ENCODE assay signal across 9 cellular contexts in genomic region chr10:110357252-110357780, GRCh38. TPM values are rescaled to one million over a fixed set of nuclear protein-coding genes. Genes with fewer than 3 reads are reported as not detected.
DNase-seq lines count a peak whose midpoint lies in the region; ATAC-seq lines count a peak whose summit lies in the region.
"Had no signal": no experiment of that assay in that cellular context is flagged by ENCODE, and none has a peak within 500 bp of the region (broad histone marks: within the 10 kb centered on the region; RNA-seq: fewer than 3 reads in every experiment).

No MANE protein-coding gene starts in this region.

- H2BK15ac ChIP-seq in neuronal stem cell (ENCODE audit: low read length) = no peak overlapping the region

- WGBS in neuronal stem cell (ENCODE audit: extremely low coverage in 2 of 2, insufficient read length in 2 of 2, insufficient replicate concordance in 1 of 2), 2 donors = no CpG with 5 or more reads among the region's 17 CpGs

- H2AFZ ChIP-seq in neuronal stem cell (ENCODE audit: low read length) = no peak overlapping the region

- no peak overlapping the region for H3K4me3 ChIP-seq in neuronal stem cell (ENCODE audit: low read length in 2 of 2)

- H3K36me3 ChIP-seq in neuronal stem cell (replicated peaks in 1 of 2; ENCODE audit: control insufficient read depth in 2 of 2, insufficient read depth in 2 of 2, low read length in 2 of 2) = no peaks in the 10 kb centered on the region
- H3K36me3 ChIP-seq: neutrophil had no signal

- H2BK12ac ChIP-seq in neuronal stem cell (ENCODE audit: low read length) = no peak overlapping the region

- H3K9ac ChIP-seq in neuronal stem cell (ENCODE audit: low read depth, low read length, poor library complexity) = no peak overlapping the region

- H3K23ac ChIP-seq in neuronal stem cell (ENCODE audit: low read depth, low read length, poor library complexity) = no peak overlapping the region

- peaks cover 3% of the 10 kb centered on the region for H3K36me3 Mint-ChIP-seq in activated CD4-positive, alpha-beta memory T cell treated with anti-CD3 and anti-CD28 coated beads for 36 hours

- peak overlapping the region; percentile 82 for H3K4me3 Mint-ChIP-seq in activated CD4-positive, alpha-beta memory T cell treated with anti-CD3 and anti-CD28 coated beads for 36 hours

- no peak overlapping the region for H2BK120ac ChIP-seq in neuronal stem cell (ENCODE audit: low read depth, low read length)

- H3K4me2 ChIP-seq in neuronal stem cell (ENCODE audit: insufficient read depth, low read length, poor library complexity, severe bottlenecking) = no peak overlapping the region

- ATAC-seq in HG03175 (IDR thresholded peaks at IDR 0.05; ENCODE audit: unreplicated experiment) (peak; percentile 26), HG03342 (IDR thresholded peaks at IDR 0.05; ENCODE audit: unreplicated experiment) (no peak)

- no peak overlapping the region for H2AK5ac ChIP-seq in neuronal stem cell (ENCODE audit: low read depth, low read length)

- H3K18ac ChIP-seq in neuronal stem cell (ENCODE audit: low read length) = no peak overlapping the region

- H3K4me1 ChIP-seq in neuronal stem cell (ENCODE audit: control insufficient read depth in 2 of 2, insufficient read depth in 1 of 2, low read depth in 1 of 2, low read length in 2 of 2) = peaks cover 0 to 11% of the 10 kb centered on the region in 2 donors

- H3K27me3 ChIP-seq in neuronal stem cell (ENCODE audit: control insufficient read depth in 3 of 3, insufficient read depth in 3 of 3, low read depth in 1 of 3, low read length in 3 of 3) = peaks cover 0 to 7% (median 0%) of the 10 kb centered on the region in 3 experiments

- no peaks in the 10 kb centered on the region for H3K9me3 ChIP-seq in neuronal stem cell (replicated peaks in 1 of 2; ENCODE audit: control insufficient read depth in 2 of 2, insufficient read depth in 1 of 2, low read depth in 1 of 2, low read length in 2 of 2)
- H3K9me3 ChIP-seq: neutrophil had no signal

- DNase-seq in GM04504 (ENCODE audit: low read depth) (peak; percentile 89), fibroblast of gingiva (ENCODE audit: low read depth) (peak; percentile 91), NOMO-1 (lab: John Stamatoyannopoulos, UW; ENCODE audit: unreplicated experiment in 2 of 2) (no peak), neuronal stem cell (ENCODE audit: low spot score) (no peak)
- DNase-seq in activated CD4-positive, alpha-beta memory T cell treated with anti-CD3 and anti-CD28 coated beads for 36 hours = peak; percentile 90
- peak; percentile 77 for DNase-seq in stimulated activated CD4-positive, alpha-beta T cell treated with anti-CD3 and anti-CD28 coated beads, Interleukin-4, amount 100 ng/mL, for 24 hours

- H3K14ac ChIP-seq in neuronal stem cell (ENCODE audit: low read length) = no peak overlapping the region

- H3K4me1 Mint-ChIP-seq in activated CD4-positive, alpha-beta memory T cell treated with anti-CD3 and anti-CD28 coated beads for 36 hours (ENCODE audit: low read depth) = peaks cover 79% of the 10 kb centered on the region

- H2BK5ac ChIP-seq in neuronal stem cell (ENCODE audit: low read length) = no peak overlapping the region

- H3K27me3 Mint-ChIP-seq in activated CD4-positive, alpha-beta memory T cell treated with anti-CD3 and anti-CD28 coated beads for 36 hours = no peaks in the 10 kb centered on the region

- CTCF ChIA-PET in activated CD4-positive, alpha-beta memory T cell treated with anti-CD3 and anti-CD28 coated beads for 36 hours (lab: Charles Lee) = interaction anchor here (0.6 to 5.0 kb wide), 6 partner anchors 9 to 202 kb away, joined by 3 to 221 read pairs (median 4); partner anchors contain the start of gene DUSP5

- POLR2A ChIA-PET in activated CD4-positive, alpha-beta memory T cell treated with anti-CD3 and anti-CD28 coated beads for 36 hours (lab: Charles Lee) = interaction anchor here (1.0 to 5.4 kb wide), 11 partner anchors 8 to 178 kb away, joined by 3 to 112 read pairs (median 9); partner anchors contain the start of genes DUSP5 and SMNDC1

- H3K9me3 Mint-ChIP-seq in activated CD4-positive, alpha-beta memory T cell treated with anti-CD3 and anti-CD28 coated beads for 36 hours = no peaks in the 10 kb centered on the region

- intact Hi-C loops in activated CD4-positive, alpha-beta memory T cell treated with anti-CD3 and anti-CD28 coated beads for 36 hours (cut with micrococcal nuclease) = loop anchor here (1.0 to 5.0 kb wide), 7 partner anchors 38 to 507 kb away; partner anchors contain the start of gene ADD3

- no peak overlapping the region for H3K27ac ChIP-seq in neuronal stem cell (replicated peaks; ENCODE audit: low read length)
- H3K27ac ChIP-seq: neutrophil had no signal

- H3K79me1 ChIP-seq in neuronal stem cell (ENCODE audit: low read depth, low read length) = no peaks in the 10 kb centered on the region

- H4K91ac ChIP-seq in neuronal stem cell (ENCODE audit: low read depth, low read length, poor library complexity) = no peak overlapping the region

- no peak overlapping the region for H4K8ac ChIP-seq in neuronal stem cell (ENCODE audit: low read depth, low read length)

- no peak overlapping the region for H3K4ac ChIP-seq in neuronal stem cell (ENCODE audit: low read length)

- peak overlapping the region; percentile 98 for H3K27ac Mint-ChIP-seq in activated CD4-positive, alpha-beta memory T cell treated with anti-CD3 and anti-CD28 coated beads for 36 hours

RNA-seq across cellular contexts. Expression of gene SMNDC1, which starts 52.6 kb away (rescaled TPM):
- 10 to 100 TPM; 44.1 to 48.3 TPM for total RNA-seq in activated CD4-positive, alpha-beta memory T cell treated with anti-CD3 and anti-CD28 coated beads for 36 hours
- polyA plus RNA-seq in neuronal stem cell (2013, experiment 1 of 2) = 35.7 TPM
- 37.9 TPM for polyA plus RNA-seq in neuronal stem cell (2013, experiment 2 of 2)

Comparison
In these comparisons a context has a peak if more than half of its experiments do, and no peak if none do; other contexts are left out.
1. DNase-seq: peak in GM04504 (single experiment), activated CD4-positive, alpha-beta memory T cell treated with anti-CD3 and anti-CD28 coated beads for 36 hours (single experiment), fibroblast of gingiva (single experiment) and stimulated activated CD4-positive, alpha-beta T cell treated with anti-CD3 and anti-CD28 coated beads, Interleukin-4, amount 100 ng/mL, for 24 hours (single experiment); none in NOMO-1 (0 of 2) and neuronal stem cell (single experiment).